35 cellular contexts compared by ENCODE assay signal in genomic region chr2:164681009-164681408, GRCh38. TPM values are rescaled to one million over a fixed set of nuclear protein-coding genes. Genes with fewer than 3 reads are reported as not detected.
"Had no signal": no experiment of that assay in that cellular context is flagged by ENCODE, and none has a peak within 500 bp of the region (broad histone marks: within the 10 kb centered on the region; RNA-seq: fewer than 3 reads in every experiment).

No MANE protein-coding gene starts in this region.

- H3K36me3 ChIP-seq: adrenal gland, gastrocnemius medialis had no signal

- DNase-seq: activated CD4-positive, alpha-beta memory T cell treated with anti-CD3 and anti-CD28 coated beads for 36 hours; activated CD4-positive, alpha-beta T cell treated with anti-CD3 and anti-CD28 coated beads for 36 hours; activated CD4-positive, alpha-beta T cell treated with anti-CD3 and anti-CD28 coated beads, Interleukin-2, amount 10 ng/mL, durations not matched to agents 24 days and 14 days; activated CD4-positive, CD25-positive, alpha-beta regulatory T cell; activated CD4-positive, CD25-positive, alpha-beta regulatory T cell treated with anti-CD3 and anti-CD28 coated beads, Interleukin-2, amount 50 U/mL, for 72 hours; activated CD8-positive, alpha-beta memory T cell treated with anti-CD3 and anti-CD28 coated beads, Interleukin-2, amount 10 ng/mL, durations not matched to agents 7 days and 5 days; activated CD8-positive, alpha-beta memory T cell treated with anti-CD3 and anti-CD28 coated beads, Interleukin-2, amount 50 U/mL, for 4 hours; activated CD8-positive, alpha-beta T cell treated with anti-CD3 and anti-CD28 coated beads, Interleukin-2, amount 10 ng/mL, durations not matched to agents 7 days and 5 days; activated effector memory CD4-positive, alpha-beta T cell treated with anti-CD3 and anti-CD28 coated beads, Interleukin-2, amount 50 U/mL, for 16 hours; activated naive CD4-positive, alpha-beta T cell treated with anti-CD3 and anti-CD28 coated beads for 36 hours; activated naive CD8-positive, alpha-beta T cell treated with anti-CD3 and anti-CD28 coated beads for 36 hours; activated naive CD8-positive, alpha-beta T cell treated with anti-CD3 and anti-CD28 coated beads, Interleukin-2, amount 50 U/mL, for 24 hours; activated T-cell treated with anti-CD3 and anti-CD28 coated beads, Interleukin-2, amount 50 U/mL, for 1 hour; activated T-cell treated with anti-CD3 and anti-CD28 coated beads, Interleukin-2, amount 50 U/mL, for 48 hours; adrenal gland; amygdala; aorta; body of pancreas; caudate nucleus; cortex of kidney; dermis blood vessel endothelial cell; effector CD4-positive, alpha-beta T cell; effector memory CD8-positive, alpha-beta T cell; erythroblast; foreskin keratinocyte; gastrocnemius medialis; glutamatergic neuron; heart left ventricle; T-helper 17 cell; T1000 had no signal

- H3K9me3 ChIP-seq: adrenal gland, body of pancreas had no signal

- H3K27ac ChIP-seq: adrenal gland, body of pancreas, esophagus muscularis mucosa, foreskin keratinocyte, gastrocnemius medialis, heart left ventricle had no signal

- H3K4me1 ChIP-seq: body of pancreas, esophagus muscularis mucosa, foreskin keratinocyte had no signal

- H3K4me3 ChIP-seq: adrenal gland, body of pancreas, esophagus muscularis mucosa, gastrocnemius medialis, heart left ventricle had no signal

- FAIRE-seq: colon had no signal

- H3K27me3 ChIP-seq: adrenal gland, body of pancreas, esophagus muscularis mucosa, foreskin keratinocyte, gastrocnemius medialis, heart left ventricle had no signal

- ATAC-seq: activated CD4-positive, alpha-beta T cell treated with anti-CD3 and anti-CD28 coated beads for 36 hours; activated CD8-positive, alpha-beta memory T cell treated with anti-CD3 and anti-CD28 coated beads, Interleukin-2, amount 10 ng/mL, durations not matched to agents 7 days and 5 days; activated CD8-positive, alpha-beta T cell treated with anti-CD3 and anti-CD28 coated beads, Interleukin-2, amount 10 ng/mL, durations not matched to agents 7 days and 5 days; activated naive CD8-positive, alpha-beta T cell treated with anti-CD3 and anti-CD28 coated beads, Interleukin-2, amount 50 U/mL, for 24 hours; body of pancreas; effector memory CD8-positive, alpha-beta T cell; foreskin keratinocyte; gastrocnemius medialis; heart left ventricle; T-helper 17 cell had no signal

RNA-seq across cellular contexts. Expression of gene GRB14, which starts 59.7 kb away (rescaled TPM):
- total RNA-seq: activated CD4-positive, alpha-beta memory T cell treated with anti-CD3 and anti-CD28 coated beads for 36 hours; activated CD4-positive, alpha-beta T cell treated with anti-CD3 and anti-CD28 coated beads for 36 hours; activated CD4-positive, alpha-beta T cell treated with anti-CD3 and anti-CD28 coated beads, Interleukin-2, amount 10 ng/mL, durations not matched to agents 24 days and 14 days; activated CD8-positive, alpha-beta memory T cell treated with anti-CD3 and anti-CD28 coated beads for 36 hours; activated CD8-positive, alpha-beta memory T cell treated with anti-CD3 and anti-CD28 coated beads, Interleukin-2, amount 10 ng/mL, durations not matched to agents 7 days and 5 days; activated CD8-positive, alpha-beta T cell treated with anti-CD3 and anti-CD28 coated beads, Interleukin-2, amount 10 ng/mL, durations not matched to agents 7 days and 5 days; activated naive CD4-positive, alpha-beta T cell treated with anti-CD3 and anti-CD28 coated beads for 36 hours; activated naive CD8-positive, alpha-beta T cell treated with anti-CD3 and anti-CD28 coated beads for 36 hours; activated T-helper 1 cell treated with anti-CD3 and anti-CD28 coated beads, Interleukin-12 subunit alpha, Interleukin-12 subunit beta, Interleukin-2, Interleukin-4 antibody, amounts not matched to agents 30 ng/mL and 10 ng/mL and 1 ng/mL, durations not matched to agents 14 hours and 24 hours and 36 hours; activated T-helper 2 cell treated with anti-CD3 and anti-CD28 coated beads, Interferon-gamma antibody, Interleukin-2, Interleukin-4, amounts not matched to agents 10 μg/mL and 5 μg/mL and 100 μg/mL, durations not matched to agents 14 hours and 24 hours and 36 hours had no signal
